Comparison of ENCODE assay signal across 8 cellular contexts in the genomic region with DNA sequence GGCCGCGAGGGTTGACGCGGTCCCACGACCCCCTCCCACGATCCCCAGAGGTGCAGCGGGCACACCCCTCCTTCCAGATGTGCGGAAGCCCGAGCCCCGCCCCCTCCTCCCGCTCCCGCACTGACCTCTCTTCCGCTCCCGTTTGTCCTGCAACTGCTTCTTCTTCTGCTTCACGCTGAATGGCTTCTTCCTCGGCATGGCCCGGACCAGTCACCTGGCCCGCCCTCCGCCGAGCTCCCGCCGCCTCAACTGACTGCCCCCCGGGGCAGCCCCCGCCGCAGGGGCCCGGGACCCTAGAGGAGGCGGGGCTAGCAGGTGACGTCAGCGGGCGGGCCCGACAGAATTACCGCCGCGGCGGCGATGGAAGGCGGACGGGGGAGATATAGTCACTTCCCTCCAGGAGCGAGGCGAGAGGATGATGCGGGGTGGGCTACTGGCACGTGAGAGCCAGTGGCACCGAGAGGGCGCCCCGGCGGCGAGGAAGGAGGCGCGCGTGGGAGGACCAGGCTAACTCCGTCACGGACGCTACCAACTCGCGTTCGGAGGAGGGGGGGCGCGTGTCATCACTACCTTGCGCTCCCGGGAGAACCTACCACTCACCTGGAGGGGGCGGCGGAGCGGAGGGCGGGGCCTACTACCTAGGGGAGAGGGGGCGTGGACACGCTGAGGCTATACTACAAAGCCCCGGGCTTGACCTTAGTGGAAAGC. TPM values are rescaled to one million over a fixed set of nuclear protein-coding genes. Genes with fewer than 3 reads are reported as not detected.
DNase-seq lines count a peak whose midpoint lies in the region; ATAC-seq and TF ChIP-seq lines count a peak whose summit lies in the region.

Gene GNL1 (minus strand): TSS at position 484 of the 708 bp plus-strand sequence. CDS start 286 bp downstream, at position 198.

- peaks cover 4 to 20% (median 8%) of the 10 kb centered on the region in 4 donors for H3K4me1 ChIP-seq in Peyer's patch

- peaks cover 63% of the 10 kb centered on the region for H3K4me1 Mint-ChIP-seq in stimulated activated effector memory CD8-positive, alpha-beta T cell treated with anti-CD3 and anti-CD28 coated beads, Interleukin-12 subunit alpha, Interleukin-12 subunit beta, amount 100 ng/mL, for 72 hours

- ATAC-seq in GM21717 (IDR thresholded peaks at IDR 0.05; ENCODE audit: unreplicated experiment) (peak; percentile 70), esophagus mucosa (peak; percentile 98)
- ATAC-seq in stimulated activated effector memory CD8-positive, alpha-beta T cell treated with anti-CD3 and anti-CD28 coated beads, Interleukin-12 subunit alpha, Interleukin-12 subunit beta, amount 100 ng/mL, for 72 hours, result peak; percentile 92

- peak in 1 of 2 donors; percentile 11 for TF ChIP-seq POLR2A in Peyer's patch (IDR thresholded peaks at IDR 0.05)

- peak within 1 kb of the TSS; percentile 88 for H3K4me3 Mint-ChIP-seq in stimulated activated effector memory CD8-positive, alpha-beta T cell treated with anti-CD3 and anti-CD28 coated beads, Interleukin-12 subunit alpha, Interleukin-12 subunit beta, amount 100 ng/mL, for 72 hours

- peak within 1 kb of the TSS; percentile 97 for H3K27ac Mint-ChIP-seq in stimulated activated effector memory CD8-positive, alpha-beta T cell treated with anti-CD3 and anti-CD28 coated beads, Interleukin-12 subunit alpha, Interleukin-12 subunit beta, amount 100 ng/mL, for 72 hours

- peak in 3 of 6 experiments; percentile 22 to 30 (median 23) for TF ChIP-seq CTCF in Peyer's patch (IDR thresholded peaks at IDR 0.05)

- no peaks in the 10 kb centered on the region for H3K9me3 ChIP-seq in Peyer's patch

- H3K36me3 ChIP-seq in Peyer's patch, result peaks cover 0 to 29% (median 0%) of the 10 kb centered on the region in 3 donors

- H3K4me3 ChIP-seq in Peyer's patch, result peak within 1 kb of the TSS; percentile 80 to 96 (median 94)

- no peaks in the 10 kb centered on the region for H3K9me3 Mint-ChIP-seq in stimulated activated effector memory CD8-positive, alpha-beta T cell treated with anti-CD3 and anti-CD28 coated beads, Interleukin-12 subunit alpha, Interleukin-12 subunit beta, amount 100 ng/mL, for 72 hours

- no peaks in the 10 kb centered on the region for H3K27me3 ChIP-seq in Peyer's patch

- peak; percentile 89 for DNase-seq in DMS153 treated with DMSO at 0.1 percent for 48 hours (lab: John Stamatoyannopoulos, UW; ENCODE audit: unreplicated experiment)
- DNase-seq in KG1 (lab: John Stamatoyannopoulos, UW), result peak; percentile 96
- DNase-seq in Peyer's patch, result peak; percentile 99 to 100 (median 99)
- DNase-seq in activated T-cell treated with anti-CD3 and anti-CD28 coated beads, Interleukin-2, amount 50 U/mL, for 48 hours, result peak; percentile 99 to 100
- peak; percentile 86 for DNase-seq in myocyte (ENCODE audit: low read depth)
- DNase-seq in stimulated activated effector memory CD8-positive, alpha-beta T cell treated with anti-CD3 and anti-CD28 coated beads, Interleukin-12 subunit alpha, Interleukin-12 subunit beta, amount 100 ng/mL, for 72 hours (ENCODE audit: low spot score in 2 of 2), result peak; percentile 97 to 100

- H3K36me3 Mint-ChIP-seq in stimulated activated effector memory CD8-positive, alpha-beta T cell treated with anti-CD3 and anti-CD28 coated beads, Interleukin-12 subunit alpha, Interleukin-12 subunit beta, amount 100 ng/mL, for 72 hours, result peaks cover 95% of the 10 kb centered on the region

- H3K27ac ChIP-seq in Peyer's patch, result peak within 1 kb of the TSS; percentile 97 to 99 (median 98)

RNA-seq across cellular contexts. Expression of gene GNL1, which starts in this region (rescaled TPM):
- total RNA-seq in Peyer's patch (10 to 100 TPM; 26.6 to 40.4 (median 33.8) TPM), esophagus mucosa (32.5 TPM), myocyte (22.3 and 28.4 TPM in 2 replicates)
- 63.8 TPM for polyA plus RNA-seq in myocyte (2012)

Comparison
In these comparisons a context has a peak if more than half of its experiments do, and no peak if none do; other contexts are left out.
1. Peak in every context shown above with its lines: DNase-seq, ATAC-seq, H3K4me3 ChIP-seq and H3K27ac ChIP-seq.